ENCODE assay signal across 8 cellular contexts in genomic region chr14:54366726-54367707, GRCh38.
DNase-seq lines count a peak whose midpoint lies in the region; ATAC-seq and TF ChIP-seq lines count a peak whose summit lies in the region.

No MANE protein-coding gene starts in this region.

- H3K36me3 ChIP-seq in HEK293 (ENCODE audit: control insufficient read depth in 2 of 2, insufficient read depth in 1 of 2, low read length in 2 of 2): no peaks in the 10 kb centered on the region

- POLR2A ChIA-PET in HEK293 (lab: Yijun Ruan, JAX): interaction anchor here (0.8 to 1.6 kb wide), 7 partner anchors 11 to 200 kb away, joined by 3 to 5 read pairs (median 3); partner anchors contain the start of genes CDKN3 and SAMD4A

- H3K4me3 ChIP-seq in HEK293 (ENCODE audit: low read depth, low read length): no peak overlapping the region

- CTCF ChIA-PET in HEK293 (lab: Yijun Ruan, JAX): interaction anchor here (0.6 to 2.0 kb wide), 25 partner anchors 9 to 927 kb away, joined by 3 to 12 read pairs (median 4); partner anchors contain the start of gene CDKN3

- no peaks in the 10 kb centered on the region for H3K4me1 ChIP-seq in HEK293 (ENCODE audit: control insufficient read depth, insufficient read depth, low read length)

- no peaks in the 10 kb centered on the region for H3K9me3 ChIP-seq in HEK293 (ENCODE audit: control insufficient read depth, insufficient read depth, low read depth, low read length)

- ATAC-seq in HG03457 (IDR thresholded peaks at IDR 0.05; ENCODE audit: unreplicated experiment): no peak

- DNase-seq in GDM1 (lab: John Stamatoyannopoulos, UW) (peak; percentile 40), NCI-H2196 (lab: John Stamatoyannopoulos, UW; ENCODE audit: unreplicated experiment) (peak; percentile 44), foreskin melanocyte (peak; percentile 73), nucleus accumbens (lab: John Stamatoyannopoulos, UW) (peak in 41 of 56 donors; percentile 2 to 69 (median 28)), HuH-7.5 (ENCODE audit: low spot score) (no peak)
- DNase-seq in activated CD4-positive, alpha-beta T cell treated with anti-CD3 and anti-CD28 coated beads, Interleukin-2, amount 50 U/mL, for 4 hours: peak; percentile 8

- H3K27ac ChIP-seq in HEK293 (ENCODE audit: extremely low read depth, low read depth, low read length): no peak overlapping the region

- peak; percentile 29; the same call in 1 of the 2 replicates for TF ChIP-seq CTCF in HEK293 (tag by site-specific recombination; IDR thresholded peaks at IDR 0.05)

TF ChIP-seq in HEK293, 187 proteins besides CTCF, POLR2A, EP300 and RAD21:
- TF ChIP-seq ZNF146 (tag by site-specific recombination; IDR thresholded peaks at IDR 0.05) (no peak), ZNF184 (tag by site-specific recombination; IDR thresholded peaks at IDR 0.05) (no peak), ZNF560 (tag by site-specific recombination; IDR thresholded peaks at IDR 0.05; ENCODE audit: borderline replicate concordance) (no peak), GLIS2 (tag by site-specific recombination; IDR thresholded peaks at IDR 0.05) (no peak), TCF7L2 (IDR thresholded peaks at IDR 0.05; ENCODE audit: borderline replicate concordance, low read depth, low read length) (no peak), ZBTB20 (tag by site-specific recombination; IDR thresholded peaks at IDR 0.05) (0 out of 2 replicates have a peak, but pooled peaks have one; percentile 31), SP7 (tag by site-specific recombination; IDR thresholded peaks at IDR 0.05) (no peak), ZFP37 (tag by site-specific recombination; IDR thresholded peaks at IDR 0.05) (no peak), ZNF335 (tag by site-specific recombination; conservative IDR thresholded peaks at IDR 0.05) (peak; percentile 59), ZNF529 (tag by site-specific recombination; IDR thresholded peaks at IDR 0.05; ENCODE audit: insufficient replicate concordance) (no peak), TRIM28 (IDR thresholded peaks at IDR 0.05; ENCODE audit: borderline replicate concordance, low read length) (peak; percentile 71; the same call in 1 of the 2 replicates), KLF1 (tag by site-specific recombination; IDR thresholded peaks at IDR 0.05) (no peak), IKZF3 (tag by site-specific recombination; IDR thresholded peaks at IDR 0.05) (peak; percentile 55; the same call in 1 of the 2 replicates), ZNF600 (tag by site-specific recombination; IDR thresholded peaks at IDR 0.05) (no peak), PRDM1 (tag by site-specific recombination; IDR thresholded peaks at IDR 0.05) (no peak), ZNF561 (tag by site-specific recombination; IDR thresholded peaks at IDR 0.05; ENCODE audit: borderline replicate concordance) (no peak), ZNF768 (tag by site-specific recombination; IDR thresholded peaks at IDR 0.05) (no peak), ZIC2 (tag by site-specific recombination; IDR thresholded peaks at IDR 0.05) (peak; percentile 61), ZNF654 (tag by site-specific recombination; IDR thresholded peaks at IDR 0.05; ENCODE audit: low read depth) (peak; percentile 69)
- TF ChIP-seq, protein P1, sequence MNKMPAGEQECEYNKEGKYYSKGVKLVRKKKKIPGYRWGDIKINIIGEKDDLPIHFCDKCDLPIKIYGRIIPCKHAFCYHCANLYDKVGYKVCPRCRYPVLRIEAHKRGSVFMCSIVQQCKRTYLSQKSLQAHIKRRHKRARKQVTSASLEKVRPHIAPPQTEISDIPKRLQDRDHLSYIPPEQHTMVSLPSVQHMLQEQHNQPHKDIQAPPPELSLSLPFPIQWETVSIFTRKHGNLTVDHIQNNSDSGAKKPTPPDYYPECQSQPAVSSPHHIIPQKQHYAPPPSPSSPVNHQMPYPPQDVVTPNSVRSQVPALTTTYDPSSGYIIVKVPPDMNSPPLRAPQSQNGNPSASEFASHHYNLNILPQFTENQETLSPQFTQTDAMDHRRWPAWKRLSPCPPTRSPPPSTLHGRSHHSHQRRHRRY (tag by site-specific recombination; IDR thresholded peaks at IDR 0.05): no peak
- TF ChIP-seq, protein P2, sequence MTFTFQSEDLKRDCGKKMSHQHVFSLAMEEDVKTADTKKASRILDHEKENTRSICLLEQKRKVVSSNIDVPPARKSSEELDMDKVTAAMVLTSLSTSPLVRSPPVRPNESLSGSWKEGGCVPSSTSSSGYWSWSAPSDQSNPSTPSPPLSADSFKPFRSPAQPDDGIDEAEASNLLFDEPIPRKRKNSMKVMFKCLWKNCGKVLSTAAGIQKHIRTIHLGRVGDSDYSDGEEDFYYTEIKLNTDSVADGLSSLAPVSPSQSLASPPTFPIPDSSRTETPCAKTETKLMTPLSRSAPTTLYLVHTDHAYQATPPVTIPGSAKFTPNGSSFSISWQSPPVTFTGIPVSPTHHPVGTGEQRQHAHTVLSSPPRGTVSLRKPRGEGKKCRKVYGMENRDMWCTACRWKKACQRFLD (tag by site-specific recombination; IDR thresholded peaks at IDR 0.05): no peak
- TF ChIP-seq, protein P3, sequence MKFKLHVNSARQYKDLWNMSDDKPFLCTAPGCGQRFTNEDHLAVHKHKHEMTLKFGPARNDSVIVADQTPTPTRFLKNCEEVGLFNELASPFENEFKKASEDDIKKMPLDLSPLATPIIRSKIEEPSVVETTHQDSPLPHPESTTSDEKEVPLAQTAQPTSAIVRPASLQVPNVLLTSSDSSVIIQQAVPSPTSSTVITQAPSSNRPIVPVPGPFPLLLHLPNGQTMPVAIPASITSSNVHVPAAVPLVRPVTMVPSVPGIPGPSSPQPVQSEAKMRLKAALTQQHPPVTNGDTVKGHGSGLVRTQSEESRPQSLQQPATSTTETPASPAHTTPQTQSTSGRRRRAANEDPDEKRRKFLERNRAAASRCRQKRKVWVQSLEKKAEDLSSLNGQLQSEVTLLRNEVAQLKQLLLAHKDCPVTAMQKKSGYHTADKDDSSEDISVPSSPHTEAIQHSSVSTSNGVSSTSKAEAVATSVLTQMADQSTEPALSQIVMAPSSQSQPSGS (tag by site-specific recombination; IDR thresholded peaks at IDR 0.05; ENCODE audit: low read depth): 0 out of 2 replicates have a peak, but pooled peaks have one; percentile 22
- TF ChIP-seq, protein P4, sequence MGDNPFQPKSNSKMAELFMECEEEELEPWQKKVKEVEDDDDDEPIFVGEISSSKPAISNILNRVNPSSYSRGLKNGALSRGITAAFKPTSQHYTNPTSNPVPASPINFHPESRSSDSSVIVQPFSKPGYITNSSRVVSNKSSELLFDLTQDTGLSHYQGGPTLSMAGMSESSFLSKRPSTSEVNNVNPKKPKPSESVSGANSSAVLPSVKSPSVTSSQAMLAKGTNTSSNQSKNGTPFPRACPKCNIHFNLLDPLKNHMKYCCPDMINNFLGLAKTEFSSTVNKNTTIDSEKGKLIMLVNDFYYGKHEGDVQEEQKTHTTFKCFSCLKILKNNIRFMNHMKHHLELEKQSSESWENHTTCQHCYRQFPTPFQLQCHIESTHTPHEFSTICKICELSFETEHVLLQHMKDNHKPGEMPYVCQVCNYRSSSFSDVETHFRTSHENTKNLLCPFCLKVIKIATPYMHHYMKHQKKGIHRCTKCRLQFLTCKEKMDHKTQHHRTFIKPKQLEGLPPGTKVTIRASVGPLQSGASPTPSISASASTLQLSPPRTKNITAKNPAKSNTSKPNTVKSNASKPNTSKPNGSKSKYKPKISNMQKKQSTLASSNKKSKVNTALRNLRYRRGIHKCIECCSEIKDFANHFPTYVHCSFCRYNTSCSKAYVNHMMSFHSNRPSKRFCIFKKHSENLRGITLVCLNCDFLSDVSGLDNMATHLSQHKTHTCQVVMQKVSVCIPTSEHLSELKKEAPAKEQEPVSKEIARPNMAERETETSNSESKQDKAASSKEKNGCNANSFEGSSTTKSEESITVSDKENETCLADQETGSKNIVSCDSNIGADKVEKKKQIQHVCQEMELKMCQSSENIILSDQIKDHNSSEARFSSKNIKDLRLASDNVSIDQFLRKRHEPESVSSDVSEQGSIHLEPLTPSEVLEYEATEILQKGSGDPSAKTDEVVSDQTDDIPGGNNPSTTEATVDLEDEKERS (tag by site-specific recombination; IDR thresholded peaks at IDR 0.05): no peak
TF ChIP-seq in HEK293: peak in this region for 7.
